In the genomic region with DNA sequence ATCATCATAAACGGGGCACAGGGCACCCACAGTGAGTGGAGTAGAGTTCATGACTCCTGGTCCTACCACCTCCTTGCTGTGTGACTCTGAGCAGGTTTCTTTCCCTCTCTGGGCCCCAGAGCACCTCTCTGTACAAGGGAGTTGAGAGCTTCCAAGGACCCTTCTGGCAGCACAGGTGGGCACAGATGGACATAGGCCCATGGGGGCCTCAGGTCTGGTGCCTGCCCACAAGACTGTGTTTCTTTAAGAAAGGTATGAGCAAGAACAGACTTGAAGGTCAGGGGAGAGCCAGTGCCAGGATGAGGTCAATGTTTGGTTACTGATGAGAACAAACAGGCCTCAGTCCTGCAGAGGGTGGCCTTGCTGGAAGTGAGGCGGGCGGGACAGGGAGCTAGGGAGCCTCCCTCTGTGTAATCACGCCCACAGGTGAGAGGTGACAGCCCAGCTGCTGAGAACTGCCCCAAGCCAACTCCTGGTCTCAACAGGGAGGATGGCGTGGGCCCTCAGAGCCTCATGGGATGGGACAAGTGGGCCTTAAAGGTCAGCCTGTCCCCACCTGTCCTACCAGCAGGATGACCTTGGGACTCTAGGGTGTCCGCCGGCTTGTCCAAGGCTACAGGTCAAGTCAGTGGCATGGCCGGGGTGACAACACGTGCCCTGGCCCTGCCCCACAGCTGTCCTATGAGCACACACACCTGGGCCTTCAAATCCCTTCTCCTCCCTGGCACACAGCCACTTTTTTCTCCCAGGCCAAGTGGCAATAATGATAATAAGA, we compare ENCODE assay signal across 18 cellular contexts. TPM values are rescaled to one million over a fixed set of nuclear protein-coding genes. Genes with fewer than 3 reads are reported as not detected.
DNase-seq lines count a peak whose midpoint lies in the region; ATAC-seq, FAIRE-seq and TF ChIP-seq lines count a peak whose summit lies in the region.
"Had no signal": no experiment of that assay in that cellular context is flagged by ENCODE, and none has a peak within 500 bp of the region (broad histone marks: within the 10 kb centered on the region; RNA-seq: fewer than 3 reads in every experiment).

No MANE protein-coding gene starts in this region.

- peak; percentile 82 for ATAC-seq in HepG2

- peaks cover 42% of the 10 kb centered on the region for H3K4me1 Mint-ChIP-seq in brain
- H3K4me1 Mint-ChIP-seq: CD14-positive monocyte had no signal

- H4K20me1 ChIP-seq in HepG2 (ENCODE audit: insufficient read depth, low read length) = 0 out of 2 replicates have a peak, but pooled peaks cover 3% of the 10 kb centered on the region

- BruUV-seq in HepG2 (replicated peaks; lab: Mats Ljungman, UMichigan) = no TSS peak

- H3K9me3 ChIP-seq in HepG2 (ENCODE audit: low read length) (no peaks in the 10 kb centered on the region), stomach smooth muscle (ENCODE audit: control insufficient read depth in 2 of 2, low read length in 2 of 2) (no peaks in the 10 kb centered on the region)
- H3K9me3 ChIP-seq: MG63 had no signal

- H3K4me3 ChIP-seq in LNCaP clone FGC (ENCODE audit: low read depth, low read length) (peak overlapping the region; percentile 28), HepG2 (replicated peaks in 1 of 3; ENCODE audit: insufficient read depth in 1 of 3, low read depth in 2 of 3, low read length in 3 of 3) (peak overlapping the region in 1 of 3 experiments; percentile 56; a peak in 1 of 6 replicates), stomach smooth muscle (ENCODE audit: low read length in 2 of 2) (peak overlapping the region in 1 of 2 donors; percentile 60)
- H3K4me3 ChIP-seq: MG63 had no signal

- CTCF ChIA-PET in HepG2 (lab: Yijun Ruan, JAX; ENCODE audit: low intra/inter-chr PET ratio, low total read pairs) = no interaction called here

- H3K36me3 ChIP-seq in HepG2 (replicated peaks in 1 of 2; ENCODE audit: control insufficient read depth in 1 of 2, insufficient read depth in 2 of 2, low read length in 2 of 2) = peaks cover 0 to 3% of the 10 kb centered on the region in 2 experiments; a peak in 2 of 5 replicates
- no peaks in the 10 kb centered on the region for H3K36me3 ChIP-seq in stomach smooth muscle (ENCODE audit: control insufficient read depth in 2 of 2, insufficient read depth in 2 of 2, low read length in 2 of 2)
- H3K36me3 ChIP-seq: MG63 had no signal

- H3K27me3 Mint-ChIP-seq in brain = peaks cover 2% of the 10 kb centered on the region
- H3K27me3 Mint-ChIP-seq: activated CD4-positive, alpha-beta memory T cell treated with anti-CD3 and anti-CD28 coated beads for 36 hours had no signal

- H3K27ac Mint-ChIP-seq in brain = peak overlapping the region in 3 of 5 experiments; percentile 11 to 33 (median 26)
- H3K27ac Mint-ChIP-seq: activated CD4-positive, alpha-beta memory T cell treated with anti-CD3 and anti-CD28 coated beads for 36 hours had no signal

- peak overlapping the region; percentile 69 for H3K4me2 ChIP-seq in HepG2 (ENCODE audit: low read depth, low read length)

- peaks cover 12% of the 10 kb centered on the region for H3K36me3 Mint-ChIP-seq in brain
- H3K36me3 Mint-ChIP-seq: activated CD4-positive, alpha-beta memory T cell treated with anti-CD3 and anti-CD28 coated beads for 36 hours; CD14-positive monocyte had no signal

- TF ChIP-seq CTCF in LNCaP clone FGC (IDR thresholded peaks at IDR 0.05; ENCODE audit: control insufficient read depth, extremely low read depth, insufficient read depth) (no peak), brain (conservative IDR thresholded peaks at IDR 0.05) (no peak), HepG2 (CRISPR knock-in tag; IDR thresholded peaks at IDR 0.05) (no peak)

- DNase-seq in LNCaP clone FGC (ENCODE audit: low read depth) (peak; percentile 96), HepG2 (ENCODE audit: low spot score) (peak; percentile 88), NCI-H82 (lab: John Stamatoyannopoulos, UW) (no peak)
- no peak for DNase-seq in stimulated activated CD8-positive, alpha-beta memory T cell treated with anti-CD3 and anti-CD28 coated beads, Interleukin-4, amount 100 ng/mL, for 48 hours
- DNase-seq in activated CD4-positive, alpha-beta T cell treated with anti-CD3 and anti-CD28 coated beads, Interleukin-2, amount 50 U/mL, for 1 hour = no peak
- DNase-seq: activated CD4-positive, alpha-beta memory T cell treated with anti-CD3 and anti-CD28 coated beads for 36 hours; amniotic stem cell; EL; erythroblast; H7; MG63; NCI-H1930; NCI-H774; SHP77 treated with DMSO at 0.1 percent for 48 hours had no signal

- in situ Hi-C loops in HepG2 (cut with HindIII; ENCODE audit: extremely low pct_ligation_motif_present, low pct_unique_long_range_greater_than_20kb) = no loop called here

- TF ChIP-seq POLR2A in HepG2 (IDR thresholded peaks at IDR 0.05; ENCODE audit: insufficient read depth in 1 of 2, low read depth in 2 of 2, low read length in 2 of 2) = no peak

- H3K4me3 Mint-ChIP-seq in brain = no peak overlapping the region
- H3K4me3 Mint-ChIP-seq: activated CD4-positive, alpha-beta memory T cell treated with anti-CD3 and anti-CD28 coated beads for 36 hours had no signal

- peak; percentile 95 for FAIRE-seq in HepG2 (lab: Jason Lieb, UNC)
- FAIRE-seq: colon had no signal

- WGBS in HepG2 (ENCODE audit: low lambda C conversion rate) = 0% methylated on average over 5 of the region's 9 CpGs

- POLR2A ChIA-PET in HepG2 (lab: Yijun Ruan, JAX) = interaction anchor here (0.6 to 5.5 kb wide), 12 partner anchors 9 to 74 kb away, joined by 3 to 101 read pairs (median 4); partner anchors contain the start of genes CCDC85C, CCNK and SETD3

- H3K27me3 ChIP-seq in HepG2 (ENCODE audit: control insufficient read depth in 1 of 2, insufficient read depth in 2 of 2, low read length in 2 of 2) (no peaks in the 10 kb centered on the region), stomach smooth muscle (ENCODE audit: control insufficient read depth in 1 of 2, insufficient read depth in 2 of 2, low read length in 2 of 2) (no peaks in the 10 kb centered on the region)
- H3K27me3 ChIP-seq: MG63 had no signal

- peaks cover 0 to 8% (median 0%) of the 10 kb centered on the region in 5 experiments for H3K9me3 Mint-ChIP-seq in brain
- H3K9me3 Mint-ChIP-seq: CD14-positive monocyte had no signal

- H3K79me2 ChIP-seq in HepG2 (ENCODE audit: insufficient read depth, low read length) = peaks cover 82% of the 10 kb centered on the region

- peak overlapping the region; percentile 85 for H3K27ac ChIP-seq in HepG2 (ENCODE audit: extremely low read length, insufficient read depth, low read length)
- H3K27ac ChIP-seq in stomach smooth muscle (ENCODE audit: low read length) = peak overlapping the region; percentile 92

- H2AFZ ChIP-seq in HepG2 (ENCODE audit: low read length) = no peak overlapping the region

- intact Hi-C loops in HepG2 (cut with micrococcal nuclease; ENCODE audit: unreplicated experiment) = loop anchor here (1.0 kb wide), 2 partner anchors 8 to 19 kb away; no protein-coding TSS in a partner anchor

- TF ChIP-seq RAD21 in HepG2 (CRISPR knock-in tag; IDR thresholded peaks at IDR 0.05) = 0 out of 2 replicates have a peak, but pooled peaks have one; percentile 14

- H3K9ac ChIP-seq in HepG2 (ENCODE audit: insufficient read depth, low read depth, low read length) (peak overlapping the region; percentile 75), stomach smooth muscle (ENCODE audit: low read length in 2 of 2) (peak overlapping the region in 1 of 2 donors; percentile 42)

- peak in 1 of 2 experiments; percentile 56; a peak in 2 of 4 replicates for TF ChIP-seq EP300 in HepG2 (IDR thresholded peaks at IDR 0.05; ENCODE audit: low read depth in 2 of 2, low read length in 2 of 2)
- peak; percentile 55; the same call in 1 of the 2 replicates for TF ChIP-seq EP300 in HepG2 (CRISPR knock-in tag; IDR thresholded peaks at IDR 0.05; ENCODE audit: borderline replicate concordance)

- H3K4me1 ChIP-seq in HepG2 (ENCODE audit: insufficient read depth, low read length) (peaks cover 95% of the 10 kb centered on the region), stomach smooth muscle (ENCODE audit: control insufficient read depth, insufficient read depth, low read length) (peaks cover 69% of the 10 kb centered on the region)

TF ChIP-seq in HepG2, 621 proteins besides CTCF, POLR2A, EP300 and RAD21 (continues in another document):
- TF ChIP-seq KAT8 (CRISPR knock-in tag; IDR thresholded peaks at IDR 0.05) = 0 out of 2 replicates have a peak, but pooled peaks have one; percentile 34
- TF ChIP-seq ASH2L (IDR thresholded peaks at IDR 0.05; ENCODE audit: insufficient read length, low read depth, low read length) = peak; percentile 71
- no peak for TF ChIP-seq ZNF766 (CRISPR knock-in tag; IDR thresholded peaks at IDR 0.05; ENCODE audit: borderline replicate concordance)
- TF ChIP-seq MED8 (CRISPR knock-in tag; IDR thresholded peaks at IDR 0.05; ENCODE audit: insufficient replicate concordance) = peak; percentile 39
- TF ChIP-seq GFI1 (CRISPR knock-in tag; IDR thresholded peaks at IDR 0.05; ENCODE audit: borderline replicate concordance) = peak; percentile 53; the same call in 1 of the 2 replicates
- TF ChIP-seq FIP1L1 (IDR thresholded peaks at IDR 0.05; ENCODE audit: borderline replicate concordance, insufficient read depth, low read depth, low read length) = no peak
- no peak for TF ChIP-seq ZNF30 (CRISPR knock-in tag; IDR thresholded peaks at IDR 0.05)

RNA-seq across cellular contexts. Expression of gene CCDC85C, which starts 49.1 kb away (rescaled TPM):
- polyA plus RNA-seq in brain (ENCODE audit: insufficient read depth, low read depth, low replicate concordance) (41.4 TPM), HepG2 (2011; rRNA removed) (18.8 and 30.3 TPM in 2 replicates)
- 43.8 and 47.6 TPM in 2 replicates for total RNA-seq in HepG2 (2016; rRNA removed; fragmentation: Illumina TruSeq; extraction: Trizol)
- total RNA-seq in HepG2 (2016; cell fraction: cytosol; rRNA removed; fragmentation: Illumina TruSeq; extraction: Trizol; ENCODE audit: low read depth) = 4.3 and 4.6 TPM in 2 replicates
- total RNA-seq in HepG2 (2016; cell fraction: insoluble cytoplasmic fraction; rRNA removed; fragmentation: Illumina TruSeq; extraction: Trizol) = 33.8 and 47.0 TPM in 2 replicates
- total RNA-seq in HepG2 (2016; cell fraction: membrane; rRNA removed; fragmentation: Illumina TruSeq; extraction: Trizol) = 30.8 and 30.9 TPM in 2 replicates
- 23.1 and 29.3 TPM in 2 replicates for total RNA-seq in HepG2 (2016; cell fraction: nucleus; rRNA removed; fragmentation: Illumina TruSeq; extraction: Trizol)
- polyA plus RNA-seq in HepG2 (2011; cell fraction: cytosol; rRNA removed) = 21.2 and 24.0 TPM in 2 replicates
- 30.3 and 32.6 TPM in 2 replicates for polyA plus RNA-seq in HepG2 (2011; cell fraction: nucleus; rRNA removed)
- polyA plus RNA-seq in HepG2 (2012) = 41.6 and 57.3 TPM in 2 replicates
- polyA plus RNA-seq in HepG2 (2016; cell fraction: cytosol; fragmentation: Illumina TruSeq; extraction: Trizol; ENCODE audit: low read depth) = 4.1 and 4.6 TPM in 2 replicates
- polyA plus RNA-seq in HepG2 (2016; cell fraction: insoluble cytoplasmic fraction; fragmentation: Illumina TruSeq; extraction: Trizol; ENCODE audit: low read depth) = 36.1 and 43.0 TPM in 2 replicates
- polyA plus RNA-seq in HepG2 (2016; cell fraction: membrane; fragmentation: Illumina TruSeq; extraction: Trizol; ENCODE audit: low read depth) = 18.9 and 20.2 TPM in 2 replicates
- 40.1 and 40.7 TPM in 2 replicates for polyA plus RNA-seq in HepG2 (2016; cell fraction: nucleus; fragmentation: Illumina TruSeq; extraction: Trizol; ENCODE audit: insufficient read depth, low read depth)
- polyA minus RNA-seq in HepG2 (2011; rRNA and poly(A)+ RNA removed; ENCODE audit: low replicate concordance) = 44.2 and 114 TPM in 2 replicates
- 33.8 and 37.6 TPM in 2 replicates for polyA minus RNA-seq in HepG2 (2011; cell fraction: cytosol; rRNA and poly(A)+ RNA removed)
- 11.8 and 12.0 TPM in 2 replicates for polyA minus RNA-seq in HepG2 (2011; cell fraction: nucleus; rRNA and poly(A)+ RNA removed)

Comparison
In these comparisons a context has a peak if more than half of its experiments do, and no peak if none do; other contexts are left out.
1. DNase-seq: peak in LNCaP clone FGC (single experiment) and HepG2 (single experiment); none in NCI-H82 (single experiment), stimulated activated CD8-positive, alpha-beta memory T cell treated with anti-CD3 and anti-CD28 coated beads, Interleukin-4, amount 100 ng/mL, for 48 hours (single experiment) and activated CD4-positive, alpha-beta T cell treated with anti-CD3 and anti-CD28 coated beads, Interleukin-2, amount 50 U/mL, for 1 hour (single experiment).